Comparison of ENCODE assay signal across 14 cellular contexts in genomic region chr2:8569332-8569930, GRCh38.
"Had no signal": no experiment of that assay in that cellular context is flagged by ENCODE, and none has a peak within 500 bp of the region (broad histone marks: within the 10 kb centered on the region; RNA-seq: fewer than 3 reads in every experiment).

No MANE protein-coding gene starts in this region.

- H3K4me3 Mint-ChIP-seq: activated naive CD4-positive, alpha-beta T cell treated with anti-CD3 and anti-CD28 coated beads, Interleukin-2, amount 10 ng/mL, durations not matched to agents 7 days and 5 days; memory B cell; nephron; stimulated activated naive CD8-positive, alpha-beta T cell treated with anti-CD3 and anti-CD28 coated beads, Interleukin-15, amount 100 ng/mL, for 72 hours; T-helper 2 cell treated with Interferon-gamma antibody and Interleukin-4, amounts not matched to agents 5 μg/mL and 100 μg/mL, for 36 hours had no signal

- H3K9me3 ChIP-seq: esophagus muscularis mucosa, left ventricle myocardium inferior, right lobe of liver, spleen, thoracic aorta had no signal

- H3K36me3 ChIP-seq: esophagus muscularis mucosa, left ventricle myocardium inferior, right lobe of liver, spleen, thoracic aorta had no signal

- H3K27ac Mint-ChIP-seq: activated naive CD4-positive, alpha-beta T cell treated with anti-CD3 and anti-CD28 coated beads, Interleukin-2, amount 10 ng/mL, durations not matched to agents 7 days and 5 days; activated T-helper 2 cell treated with anti-CD3 and anti-CD28 coated beads, Interferon-gamma antibody, Interleukin-2, Interleukin-4, amounts not matched to agents 10 μg/mL and 5 μg/mL and 100 μg/mL, durations not matched to agents 14 hours and 24 hours and 36 hours; memory B cell; T-helper 2 cell treated with Interferon-gamma antibody and Interleukin-4, amounts not matched to agents 5 μg/mL and 100 μg/mL, for 36 hours had no signal

- H3K27ac ChIP-seq: esophagus muscularis mucosa, left ventricle myocardium inferior, right lobe of liver, spleen, thoracic aorta had no signal

- H3K4me1 ChIP-seq: esophagus muscularis mucosa, right lobe of liver had no signal

- FAIRE-seq: kidney had no signal

- DNase-seq: activated CD4-positive, CD25-positive, alpha-beta regulatory T cell; activated naive CD4-positive, alpha-beta T cell treated with anti-CD3 and anti-CD28 coated beads, Interleukin-2, amount 10 ng/mL, durations not matched to agents 7 days and 5 days; activated T-cell treated with anti-CD3 and anti-CD28 coated beads, Interleukin-2, amount 50 U/mL, for 1 hour; kidney; left ventricle myocardium inferior; spleen; stimulated activated naive CD8-positive, alpha-beta T cell treated with anti-CD3 and anti-CD28 coated beads, Interleukin-15, amount 100 ng/mL, for 72 hours had no signal

- H3K36me3 Mint-ChIP-seq: activated naive CD4-positive, alpha-beta T cell treated with anti-CD3 and anti-CD28 coated beads, Interleukin-2, amount 10 ng/mL, durations not matched to agents 7 days and 5 days; memory B cell had no signal

- H3K4me3 ChIP-seq: esophagus muscularis mucosa, left ventricle myocardium inferior, right lobe of liver, spleen, thoracic aorta had no signal

- H3K27me3 ChIP-seq: esophagus muscularis mucosa, right lobe of liver had no signal

- ATAC-seq: stimulated activated naive CD8-positive, alpha-beta T cell treated with anti-CD3 and anti-CD28 coated beads, Interleukin-15, amount 100 ng/mL, for 72 hours had no signal

- H3K9me3 Mint-ChIP-seq: activated naive CD4-positive, alpha-beta T cell treated with anti-CD3 and anti-CD28 coated beads, Interleukin-2, amount 10 ng/mL, durations not matched to agents 7 days and 5 days; activated T-helper 2 cell treated with anti-CD3 and anti-CD28 coated beads, Interferon-gamma antibody, Interleukin-2, Interleukin-4, amounts not matched to agents 10 μg/mL and 5 μg/mL and 100 μg/mL, durations not matched to agents 14 hours and 24 hours and 36 hours; memory B cell; nephron; stimulated activated naive CD8-positive, alpha-beta T cell treated with anti-CD3 and anti-CD28 coated beads, Interleukin-15, amount 100 ng/mL, for 72 hours; T-helper 2 cell treated with Interferon-gamma antibody and Interleukin-4, amounts not matched to agents 5 μg/mL and 100 μg/mL, for 36 hours had no signal
